ENCODE assay signal across 25 cellular contexts in the genomic region with DNA sequence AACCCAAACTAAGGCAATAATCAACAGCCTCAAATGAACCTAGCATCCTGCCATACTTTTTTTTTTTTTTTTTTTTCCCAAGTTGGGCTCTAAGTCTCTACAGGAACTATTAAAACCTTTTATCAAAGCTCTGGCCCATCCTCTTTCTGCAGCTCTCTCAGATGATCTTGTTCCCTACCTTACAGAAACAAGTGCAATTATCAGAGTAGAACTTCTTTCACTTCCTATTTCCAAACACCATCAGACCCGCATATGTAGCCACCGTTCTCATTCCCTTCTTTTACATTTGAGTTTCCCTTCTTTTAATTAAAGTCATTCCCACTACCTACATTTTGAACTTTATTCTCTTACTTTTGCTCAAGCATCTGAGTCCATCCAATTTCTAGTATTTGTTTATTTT.
"Had no signal": no experiment of that assay in that cellular context is flagged by ENCODE, and none has a peak within 500 bp of the region (broad histone marks: within the 10 kb centered on the region; RNA-seq: fewer than 3 reads in every experiment).

No MANE protein-coding gene starts in this region.

- H3K27ac Mint-ChIP-seq: activated CD4-positive, alpha-beta T cell treated with anti-CD3 and anti-CD28 coated beads, Interleukin-2, amount 10 ng/mL, durations not matched to agents 7 days and 5 days; activated CD8-positive, alpha-beta T cell treated with anti-CD3 and anti-CD28 coated beads, Interleukin-2, amount 10 ng/mL, durations not matched to agents 7 days and 5 days; activated naive CD4-positive, alpha-beta T cell treated with anti-CD3 and anti-CD28 coated beads, Interleukin-2, amount 50 U/mL, for 72 hours; activated T-cell treated with anti-CD3 and anti-CD28 coated beads, Interleukin-2, amount 50 U/mL, for 24 hours; activated T-helper 17 cell treated with anti-CD3 and anti-CD28 coated beads, Interleukin-2, amount 50 U/mL, for 72 hours; stimulated activated naive CD8-positive, alpha-beta T cell treated with anti-CD3 and anti-CD28 coated beads, Interleukin-15, Interleukin-2, amounts not matched to agents 100 ng/mL and 50 ng/mL, for 24 hours had no signal

- H3K9me3 Mint-ChIP-seq: activated CD4-positive, alpha-beta T cell treated with anti-CD3 and anti-CD28 coated beads, Interleukin-2, amount 10 ng/mL, durations not matched to agents 7 days and 5 days; activated naive CD4-positive, alpha-beta T cell treated with anti-CD3 and anti-CD28 coated beads, Interleukin-2, amount 50 U/mL, for 72 hours; activated T-cell treated with anti-CD3 and anti-CD28 coated beads, Interleukin-2, amount 50 U/mL, for 24 hours; activated T-helper 17 cell treated with anti-CD3 and anti-CD28 coated beads, Interleukin-2, amount 50 U/mL, for 72 hours; naive B cell had no signal

- H3K4me3 ChIP-seq: ascending aorta, lower lobe of right lung, thyroid gland had no signal

- H3K4me3 Mint-ChIP-seq: activated CD4-positive, alpha-beta T cell treated with anti-CD3 and anti-CD28 coated beads, Interleukin-2, amount 10 ng/mL, durations not matched to agents 7 days and 5 days; activated CD8-positive, alpha-beta T cell treated with anti-CD3 and anti-CD28 coated beads, Interleukin-2, amount 10 ng/mL, durations not matched to agents 7 days and 5 days; activated T-cell treated with anti-CD3 and anti-CD28 coated beads, Interleukin-2, amount 50 U/mL, for 24 hours; activated T-helper 17 cell treated with anti-CD3 and anti-CD28 coated beads, Interleukin-2, amount 50 U/mL, for 72 hours; naive B cell; stimulated activated naive CD8-positive, alpha-beta T cell treated with anti-CD3 and anti-CD28 coated beads, Interleukin-15, Interleukin-2, amounts not matched to agents 100 ng/mL and 50 ng/mL, for 24 hours had no signal

- H3K27me3 Mint-ChIP-seq: activated CD4-positive, alpha-beta T cell treated with anti-CD3 and anti-CD28 coated beads, Interleukin-2, amount 10 ng/mL, durations not matched to agents 7 days and 5 days; activated T-helper 17 cell treated with anti-CD3 and anti-CD28 coated beads, Interleukin-2, amount 50 U/mL, for 72 hours; naive B cell; stimulated activated naive CD8-positive, alpha-beta T cell treated with anti-CD3 and anti-CD28 coated beads, Interleukin-15, Interleukin-2, amounts not matched to agents 100 ng/mL and 50 ng/mL, for 24 hours had no signal

- H3K4me1 Mint-ChIP-seq: activated CD4-positive, alpha-beta T cell treated with anti-CD3 and anti-CD28 coated beads, Interleukin-2, amount 10 ng/mL, durations not matched to agents 7 days and 5 days; activated T-helper 17 cell treated with anti-CD3 and anti-CD28 coated beads, Interleukin-2, amount 50 U/mL, for 72 hours had no signal

- H3K36me3 Mint-ChIP-seq: activated naive CD4-positive, alpha-beta T cell treated with anti-CD3 and anti-CD28 coated beads, Interleukin-2, amount 50 U/mL, for 72 hours; naive B cell had no signal

- H3K36me3 ChIP-seq: ascending aorta, brain microvascular endothelial cell, lower lobe of right lung, thyroid gland, WERI-Rb-1 had no signal

- H3K27ac ChIP-seq: ascending aorta, brain microvascular endothelial cell, foreskin keratinocyte, lower lobe of right lung, parathyroid adenoma, thyroid gland, WERI-Rb-1 had no signal

- H3K27me3 ChIP-seq: ascending aorta, brain microvascular endothelial cell, foreskin keratinocyte, thyroid gland had no signal

- DNase-seq: activated CD4-positive, alpha-beta T cell treated with anti-CD3 and anti-CD28 coated beads, Interleukin-2, amount 10 ng/mL, durations not matched to agents 7 days and 5 days; activated CD4-positive, CD25-positive, alpha-beta regulatory T cell treated with anti-CD3 and anti-CD28 coated beads, Interleukin-2, amount 50 U/mL, for 72 hours; activated CD8-positive, alpha-beta T cell treated with anti-CD3 and anti-CD28 coated beads, Interleukin-2, amount 10 ng/mL, durations not matched to agents 7 days and 5 days; activated T-cell treated with anti-CD3 and anti-CD28 coated beads, Interleukin-2, amount 50 U/mL, for 24 hours; brain microvascular endothelial cell; caudate nucleus; dermis blood vessel endothelial cell; effector CD8-positive, alpha-beta T cell; erythroblast; foreskin keratinocyte; kidney; lower lobe of right lung; naive B cell; nucleus accumbens; right cardiac atrium; stimulated activated CD4-positive, alpha-beta T cell treated with anti-CD3 and anti-CD28 coated beads, Interleukin-12 subunit alpha, Interleukin-12 subunit beta, amount 100 ng/mL, for 4 hours; stimulated activated CD4-positive, alpha-beta T cell treated with anti-CD3 and anti-CD28 coated beads, Interleukin-4, amount 100 ng/mL, for 4 hours; substantia nigra; thyroid gland; WERI-Rb-1 had no signal

- H3K4me1 ChIP-seq: ascending aorta, foreskin keratinocyte, lower lobe of right lung, parathyroid adenoma, thyroid gland had no signal

- ATAC-seq: activated CD8-positive, alpha-beta T cell treated with anti-CD3 and anti-CD28 coated beads, Interleukin-2, amount 10 ng/mL, durations not matched to agents 7 days and 5 days; activated naive CD4-positive, alpha-beta T cell treated with anti-CD3 and anti-CD28 coated beads, Interleukin-2, amount 50 U/mL, for 72 hours; activated T-helper 17 cell treated with anti-CD3 and anti-CD28 coated beads, Interleukin-2, amount 50 U/mL, for 72 hours; foreskin keratinocyte; lower lobe of right lung; right cardiac atrium had no signal

- H3K9me3 ChIP-seq: ascending aorta, lower lobe of right lung, thyroid gland had no signal
